ENCODE assay signal across 8 cellular contexts in genomic region chr7:158957921-158958471, GRCh38.
A peak's percentile ranks its signal among the peaks of the same experiment; 100 is the strongest.
DNase-seq lines count a peak whose midpoint lies in the region; ATAC-seq and TF ChIP-seq lines count a peak whose summit lies in the region.

No MANE protein-coding gene starts in this region.

- H3K27me3 ChIP-seq in upper lobe of left lung = peaks cover 0 to 9% (median 0%) of the 10 kb centered on the region in 4 donors

- DNase-seq in activated CD8-positive, alpha-beta memory T cell treated with anti-CD3 and anti-CD28 coated beads for 24 hours = peak; percentile 63
- no peak for DNase-seq in activated CD8-positive, alpha-beta memory T cell treated with anti-CD3 and anti-CD28 coated beads, Interleukin-2, amount 50 U/mL, for 4 hours
- DNase-seq in NCI-H146 (lab: John Stamatoyannopoulos, UW) (peak; percentile 88), activated T-cell treated with anti-CD3 and anti-CD28 coated beads for 4 hours (peak; percentile 14), iPS-NIHi11 (ENCODE audit: low spot score) (peak; percentile 68), upper lobe of left lung (peak; percentile 79 to 84), HFFc6 (no peak)

- H3K36me3 Mint-ChIP-seq in HFFc6 (ENCODE audit: low read depth) = no peaks in the 10 kb centered on the region

- TF ChIP-seq EP300 in upper lobe of left lung (IDR thresholded peaks at IDR 0.05) = no peak

- no peaks in the 10 kb centered on the region for H3K36me3 ChIP-seq in upper lobe of left lung

- no peak for TF ChIP-seq POLR2A in upper lobe of left lung (IDR thresholded peaks at IDR 0.05)

- TF ChIP-seq CTCF in upper lobe of left lung (IDR thresholded peaks at IDR 0.05) (no peak), HFFc6 (IDR thresholded peaks at IDR 0.05) (no peak)

- peaks cover 9% of the 10 kb centered on the region for H3K27me3 Mint-ChIP-seq in HFFc6 (ENCODE audit: insufficient read depth)

- H3K27ac ChIP-seq in upper lobe of left lung = no peak overlapping the region

- 9 to 61% methylated on average over 25 to 32 of the region's 33 CpGs for WGBS in upper lobe of left lung, 2 donors

- H3K4me1 ChIP-seq in upper lobe of left lung = peaks cover 0 to 18% (median 2%) of the 10 kb centered on the region in 4 donors

- no peaks in the 10 kb centered on the region for H3K9me3 ChIP-seq in upper lobe of left lung

- no peak overlapping the region for H3K4me3 Mint-ChIP-seq in HFFc6

- no peaks in the 10 kb centered on the region; the same call in 1 of the 2 replicates for H3K4me1 Mint-ChIP-seq in HFFc6 (ENCODE audit: low read depth)

- H3K27ac Mint-ChIP-seq in HFFc6 = no peak overlapping the region

- H3K4me3 ChIP-seq in upper lobe of left lung = peak overlapping the region in 3 of 4 donors; percentile 29 to 30 (median 29)

- no peaks in the 10 kb centered on the region for H3K9me3 Mint-ChIP-seq in HFFc6

- peak; percentile 73 to 92 for ATAC-seq in upper lobe of left lung (ENCODE audit: low FRiP score in 2 of 2)
- no peak for ATAC-seq in GM21619 (IDR thresholded peaks at IDR 0.05; ENCODE audit: unreplicated experiment)

Comparison
In these comparisons a context has a peak if more than half of its experiments do, and no peak if none do; other contexts are left out.
1. DNase-seq: peak in activated CD8-positive, alpha-beta memory T cell treated with anti-CD3 and anti-CD28 coated beads for 24 hours (single experiment), NCI-H146 (single experiment), activated T-cell treated with anti-CD3 and anti-CD28 coated beads for 4 hours (single experiment), iPS-NIHi11 (single experiment) and upper lobe of left lung (2 of 2); none in activated CD8-positive, alpha-beta memory T cell treated with anti-CD3 and anti-CD28 coated beads, Interleukin-2, amount 50 U/mL, for 4 hours (single experiment) and HFFc6 (single experiment).